ENCODE assay signal across 8 cellular contexts in the genomic region with DNA sequence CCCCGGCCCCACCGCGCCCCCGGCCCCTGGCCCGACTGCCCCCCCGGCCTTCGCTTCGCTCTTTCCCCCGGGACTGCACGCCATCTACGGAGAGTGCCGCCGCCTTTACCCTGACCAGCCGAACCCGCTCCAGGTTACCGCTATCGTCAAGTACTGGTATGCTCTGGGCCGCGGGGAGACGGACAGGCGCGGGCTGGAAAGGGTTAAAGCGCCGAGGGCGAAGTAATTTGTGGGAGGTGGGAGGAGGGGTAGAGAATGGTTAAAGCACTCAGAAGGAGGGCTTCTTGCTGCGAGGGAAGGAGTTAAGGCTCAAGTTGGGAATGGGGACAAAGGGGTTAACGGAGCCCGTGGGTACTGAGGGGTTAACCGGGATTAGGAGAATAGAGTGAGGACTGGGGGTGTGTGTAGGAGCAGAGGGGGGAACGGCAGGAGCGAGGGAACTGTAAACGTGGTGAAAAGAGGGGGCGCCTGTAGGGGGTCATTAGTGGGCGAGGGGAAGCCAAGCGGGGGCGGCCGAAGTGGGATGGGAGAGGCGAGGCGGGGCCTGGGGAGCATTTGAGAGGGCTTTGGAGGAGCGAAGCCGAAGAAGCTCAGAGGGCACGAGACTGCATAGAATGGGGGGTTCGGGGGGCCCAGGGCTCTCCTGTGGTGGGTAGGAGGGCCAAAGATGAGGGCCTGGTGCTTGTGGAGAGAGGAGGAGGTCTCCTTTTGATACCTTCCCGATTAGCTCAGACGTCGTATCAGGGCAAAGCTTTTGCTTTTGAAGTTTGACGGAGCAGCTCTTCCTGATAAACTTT. TPM values are rescaled to one million over a fixed set of nuclear protein-coding genes. Genes with fewer than 3 reads are reported as not detected.
DNase-seq lines count a peak whose midpoint lies in the region; ATAC-seq, FAIRE-seq and TF ChIP-seq lines count a peak whose summit lies in the region.

No MANE protein-coding gene starts in this region.

- H3K27me3 ChIP-seq in AG04450 (ENCODE audit: control insufficient read depth, insufficient read depth, low read length) (no peaks in the 10 kb centered on the region), endothelial cell of umbilical vein (ENCODE audit: control insufficient read depth in 2 of 2, insufficient read depth in 2 of 2, low read length in 2 of 2) (no peaks in the 10 kb centered on the region), mucosa of rectum (ENCODE audit: control insufficient read depth in 2 of 2, insufficient read depth in 2 of 2, low read length in 2 of 2) (no peaks in the 10 kb centered on the region), thoracic aorta (replicated peaks; ENCODE audit: insufficient read depth) (no peaks in the 10 kb centered on the region)

- CTCF ChIA-PET in AG04450 (lab: Charles Lee) (interaction anchor here (0.6 to 4.0 kb wide), 24 partner anchors 8 to 173 kb away, joined by 3 to 120 read pairs (median 4); no protein-coding TSS in a partner anchor), endothelial cell of umbilical vein (lab: Charles Lee) (interaction anchor here (0.6 to 8.4 kb wide), 35 partner anchors 14 to 335 kb away, joined by 3 to 261 read pairs (median 4); a partner anchor contains a TSS)
- CTCF ChIA-PET in activated CD4-positive, alpha-beta T cell treated with anti-CD3 and anti-CD28 coated beads, Interleukin-2, amount 10 ng/mL, durations not matched to agents 7 days and 5 days (lab: Charles Lee): interaction anchor here (0.6 to 3.8 kb wide), 29 partner anchors 7 to 274 kb away, joined by 3 to 36 read pairs (median 4); a partner anchor contains a TSS

- H3K79me2 ChIP-seq in endothelial cell of umbilical vein (ENCODE audit: control insufficient read depth, insufficient read depth, low read length): peaks cover 50% of the 10 kb centered on the region

- H3K4me1 Mint-ChIP-seq in IgD-negative memory B cell: peaks cover 3 to 23% (median 13%) of the 10 kb centered on the region in 3 donors
- H3K4me1 Mint-ChIP-seq in activated CD4-positive, alpha-beta T cell treated with anti-CD3 and anti-CD28 coated beads, Interleukin-2, amount 10 ng/mL, durations not matched to agents 7 days and 5 days: peaks cover 38% of the 10 kb centered on the region

- H3K36me3 ChIP-seq in endothelial cell of umbilical vein (ENCODE audit: control insufficient read depth in 2 of 2, extremely low read depth in 1 of 2, insufficient read depth in 2 of 2, low read length in 2 of 2) (peaks cover 0 to 2% of the 10 kb centered on the region in 2 experiments), mucosa of rectum (ENCODE audit: control insufficient read depth in 2 of 2, insufficient read depth in 2 of 2, low read length in 2 of 2) (peaks cover 5 to 8% of the 10 kb centered on the region in 2 donors), thoracic aorta (peaks cover 4% of the 10 kb centered on the region)

- no peak overlapping the region for H3K4me3 Mint-ChIP-seq in IgD-negative memory B cell
- no peak overlapping the region for H3K4me3 Mint-ChIP-seq in activated CD4-positive, alpha-beta T cell treated with anti-CD3 and anti-CD28 coated beads, Interleukin-2, amount 10 ng/mL, durations not matched to agents 7 days and 5 days

- H3K9me1 ChIP-seq in endothelial cell of umbilical vein (replicated peaks; ENCODE audit: control insufficient read depth, extremely low read depth, insufficient read depth, low read length): no peaks in the 10 kb centered on the region

- peak overlapping the region; percentile 82 for H3K4me2 ChIP-seq in endothelial cell of umbilical vein (ENCODE audit: insufficient read depth, low read length)

- H3K27ac Mint-ChIP-seq in IgD-negative memory B cell: peak overlapping the region in 2 of 3 donors; percentile 63 to 71
- H3K27ac Mint-ChIP-seq in activated CD4-positive, alpha-beta T cell treated with anti-CD3 and anti-CD28 coated beads, Interleukin-2, amount 10 ng/mL, durations not matched to agents 7 days and 5 days: peak overlapping the region; percentile 87

- BruUV-seq in endothelial cell of umbilical vein (replicated peaks; lab: Mats Ljungman, UMichigan): no TSS peak

- H3K27me3 Mint-ChIP-seq in IgD-negative memory B cell: no peaks in the 10 kb centered on the region
- no peaks in the 10 kb centered on the region for H3K27me3 Mint-ChIP-seq in activated CD4-positive, alpha-beta T cell treated with anti-CD3 and anti-CD28 coated beads, Interleukin-2, amount 10 ng/mL, durations not matched to agents 7 days and 5 days

- intact Hi-C loops in endothelial cell of umbilical vein (cut with micrococcal nuclease): loop anchor here (5.0 kb wide), 1 partner anchor 82 kb away; a partner anchor contains a TSS

- TF ChIP-seq POLR2A in endothelial cell of umbilical vein (IDR thresholded peaks at IDR 0.05; ENCODE audit: low read depth, low read length): no peak

- H3K27ac ChIP-seq in AG04450 (ENCODE audit: low read depth, low read length) (peak overlapping the region; percentile 39), endothelial cell of umbilical vein (ENCODE audit: insufficient read depth, low read depth, low read length) (no peak overlapping the region), mucosa of rectum (ENCODE audit: low read depth in 2 of 2, low read length in 2 of 2) (peak overlapping the region; percentile 43 to 65), thoracic aorta (peak overlapping the region; percentile 55 to 68)

- H4K20me1 ChIP-seq in endothelial cell of umbilical vein (replicated peaks; ENCODE audit: control insufficient read depth, extremely low read depth, insufficient read depth, low read length): no peaks in the 10 kb centered on the region

- H3K4me3 ChIP-seq in AG04450 (ENCODE audit: low read depth, low read length) (peak overlapping the region; percentile 90), endothelial cell of umbilical vein (replicated peaks in 1 of 3; ENCODE audit: insufficient read depth in 1 of 3, low read depth in 1 of 3, low read length in 3 of 3) (peak overlapping the region; percentile 68 to 76 (median 73)), mucosa of rectum (ENCODE audit: low read length in 2 of 2) (peak overlapping the region; percentile 89 to 95), thoracic aorta (peak overlapping the region; percentile 93)

- peak overlapping the region; percentile 39 for H3K9ac ChIP-seq in endothelial cell of umbilical vein (replicated peaks; ENCODE audit: extremely low read depth, insufficient read depth, low read length)
- peak overlapping the region; percentile 84 for H3K9ac ChIP-seq in mucosa of rectum (ENCODE audit: low read depth in 1 of 2, low read length in 2 of 2)

- peaks cover under 1% of the 10 kb centered on the region for H3K36me3 Mint-ChIP-seq in IgD-negative memory B cell
- H3K36me3 Mint-ChIP-seq in activated CD4-positive, alpha-beta T cell treated with anti-CD3 and anti-CD28 coated beads, Interleukin-2, amount 10 ng/mL, durations not matched to agents 7 days and 5 days (ENCODE audit: low read depth): peaks cover 22% of the 10 kb centered on the region

- H2AFZ ChIP-seq in endothelial cell of umbilical vein (ENCODE audit: low read depth, low read length): peak overlapping the region; percentile 43

- H3K4me1 ChIP-seq in endothelial cell of umbilical vein (ENCODE audit: control insufficient read depth, extremely low read depth, insufficient read depth, low read length): peaks cover 22% of the 10 kb centered on the region
- peaks cover 16 to 30% of the 10 kb centered on the region in 2 donors for H3K4me1 ChIP-seq in mucosa of rectum (ENCODE audit: control insufficient read depth in 2 of 2, insufficient read depth in 2 of 2, low read length in 2 of 2)
- peaks cover 26 to 41% of the 10 kb centered on the region in 2 donors for H3K4me1 ChIP-seq in thoracic aorta (ENCODE audit: control insufficient read depth in 1 of 2, low read depth in 2 of 2)

- FAIRE-seq in endothelial cell of umbilical vein (lab: Jason Lieb, UNC): peak; percentile 53

- POLR2A ChIA-PET in AG04450 (lab: Yijun Ruan, JAX) (interaction anchor here (0.5 to 3.1 kb wide), 12 partner anchors 31 to 170 kb away, joined by 3 to 17 read pairs (median 4); a partner anchor contains a TSS), endothelial cell of umbilical vein (lab: Charles Lee) (interaction anchor here (0.5 to 1.5 kb wide), 4 partner anchors 24 to 142 kb away, joined by 4 read pairs; no protein-coding TSS in a partner anchor)
- POLR2A ChIA-PET in activated CD4-positive, alpha-beta T cell treated with anti-CD3 and anti-CD28 coated beads, Interleukin-2, amount 10 ng/mL, durations not matched to agents 7 days and 5 days (lab: Charles Lee): interaction anchor here (0.6 kb wide), 1 partner anchor 1183 kb away, joined by 3 read pairs; no protein-coding TSS in a partner anchor

- H3K9me3 Mint-ChIP-seq in IgD-negative memory B cell: no peaks in the 10 kb centered on the region
- no peaks in the 10 kb centered on the region for H3K9me3 Mint-ChIP-seq in activated CD4-positive, alpha-beta T cell treated with anti-CD3 and anti-CD28 coated beads, Interleukin-2, amount 10 ng/mL, durations not matched to agents 7 days and 5 days

- no peak for ATAC-seq in thoracic aorta (ENCODE audit: insufficient number of reproducible peaks, low FRiP score, low read depth)

- H3K9me3 ChIP-seq in AG04450 (ENCODE audit: control insufficient read depth, insufficient read depth, low read length) (no peaks in the 10 kb centered on the region; the same call in 1 of the 2 replicates), endothelial cell of umbilical vein (replicated peaks; ENCODE audit: control insufficient read depth, insufficient read depth, low read length) (no peaks in the 10 kb centered on the region), mucosa of rectum (ENCODE audit: control insufficient read depth in 2 of 2, low read length in 2 of 2) (no peaks in the 10 kb centered on the region), thoracic aorta (no peaks in the 10 kb centered on the region)

- dilution Hi-C loops in endothelial cell of umbilical vein (cut with MboI; ENCODE audit: extremely low pct_ligation_motif_present, low sequenced_read_pairs): no loop called here

- DNase-seq in AG04450 (ENCODE audit: low read depth, low spot score): no peak
- DNase-seq in activated CD4-positive, alpha-beta T cell treated with anti-CD3 and anti-CD28 coated beads, Interleukin-2, amount 10 ng/mL, durations not matched to agents 7 days and 5 days: peak; percentile 32
- peak; percentile 49 for DNase-seq in endothelial cell of umbilical vein (ENCODE audit: low read depth, low spot score)
- no peak for DNase-seq in thoracic aorta (ENCODE audit: low spot score)
- no peak for DNase-seq in DMS153 treated with DMSO at 0.1 percent for 48 hours (lab: John Stamatoyannopoulos, UW; ENCODE audit: unreplicated experiment)
- no peak for DNase-seq in LoVo (ENCODE audit: low spot score)

- TF ChIP-seq CTCF in AG04450 (IDR thresholded peaks at IDR 0.05; ENCODE audit: low read depth, low read length) (no peak), endothelial cell of umbilical vein (IDR thresholded peaks at IDR 0.05; ENCODE audit: extremely low read depth in 1 of 2, insufficient read depth in 1 of 2, low read depth in 1 of 2, low read length in 2 of 2) (no peak), thoracic aorta (IDR thresholded peaks at IDR 0.05) (no peak)

RNA-seq across cellular contexts. Expression of a gene that starts 0.6 kb away (rescaled TPM):
- polyA plus RNA-seq in AG04450 (2011; rRNA removed) (11.0 and 13.2 TPM in 2 replicates), IgD-negative memory B cell (5.0 TPM), endothelial cell of umbilical vein (9.5 and 10.1 TPM in 2 replicates)
- polyA minus RNA-seq in AG04450 (2011; rRNA and poly(A)+ RNA removed): 18.2 and 23.7 TPM in 2 replicates
- total RNA-seq in activated CD4-positive, alpha-beta T cell treated with anti-CD3 and anti-CD28 coated beads, Interleukin-2, amount 10 ng/mL, durations not matched to agents 7 days and 5 days: 10 to 100 TPM; 13.4 to 14.2 TPM
- total RNA-seq in endothelial cell of umbilical vein (14.5 and 16.3 TPM in 2 replicates), thoracic aorta (1 to 10 TPM; 4.6 to 7.6 TPM)
- polyA plus RNA-seq in endothelial cell of umbilical vein (2011; cell fraction: cytosol; rRNA removed): 8.9 TPM in 2 replicates
- 12.5 and 13.4 TPM in 2 replicates for polyA plus RNA-seq in endothelial cell of umbilical vein (2011; cell fraction: nucleus; rRNA removed)
- polyA plus RNA-seq in endothelial cell of umbilical vein (2012): 17.3 and 20.0 TPM in 2 replicates
- 14.7 and 16.8 TPM in 2 replicates for polyA minus RNA-seq in endothelial cell of umbilical vein
- 4.8 TPM for polyA minus RNA-seq in endothelial cell of umbilical vein (2011; cell fraction: cytosol; rRNA and poly(A)+ RNA removed)
- 10.3 and 11.1 TPM in 2 replicates for polyA minus RNA-seq in endothelial cell of umbilical vein (2011; cell fraction: nucleus; rRNA and poly(A)+ RNA removed)

RNA-seq across cellular contexts. Expression of a gene that starts 1.9 kb away (rescaled TPM):
- polyA plus RNA-seq in AG04450 (2011; rRNA removed) (164 and 192 TPM in 2 replicates), IgD-negative memory B cell (53.4 TPM), endothelial cell of umbilical vein (164 and 169 TPM in 2 replicates)
- polyA minus RNA-seq in AG04450 (2011; rRNA and poly(A)+ RNA removed): 219 and 281 TPM in 2 replicates
- total RNA-seq in activated CD4-positive, alpha-beta T cell treated with anti-CD3 and anti-CD28 coated beads, Interleukin-2, amount 10 ng/mL, durations not matched to agents 7 days and 5 days: 10 to 100 TPM; 76.1 to 84.5 TPM
- total RNA-seq in endothelial cell of umbilical vein (151 and 155 TPM in 2 replicates), thoracic aorta (100 to 1,000 TPM in 1 of 2 donors, 10 to 100 TPM in 1; 98.0 to 116 TPM)
- 198 and 204 TPM in 2 replicates for polyA plus RNA-seq in endothelial cell of umbilical vein (2011; cell fraction: cytosol; rRNA removed)
- 146 and 172 TPM in 2 replicates for polyA plus RNA-seq in endothelial cell of umbilical vein (2011; cell fraction: nucleus; rRNA removed)
- polyA plus RNA-seq in endothelial cell of umbilical vein (2012): 155 and 165 TPM in 2 replicates
- 272 and 299 TPM in 2 replicates for polyA minus RNA-seq in endothelial cell of umbilical vein
- 80.0 TPM for polyA minus RNA-seq in endothelial cell of umbilical vein (2011; cell fraction: cytosol; rRNA and poly(A)+ RNA removed)
- polyA minus RNA-seq in endothelial cell of umbilical vein (2011; cell fraction: nucleus; rRNA and poly(A)+ RNA removed): 86.0 and 88.9 TPM in 2 replicates

RNA-seq across cellular contexts. Expression of a gene that starts 53.0 kb away (rescaled TPM):
- 0.06 TPM in 1 of 2 replicates, not detected in the other for polyA plus RNA-seq in AG04450 (2011; rRNA removed)
- polyA minus RNA-seq in AG04450 (2011; rRNA and poly(A)+ RNA removed): not detected in 2 replicates
- polyA plus RNA-seq in IgD-negative memory B cell: 0.70 TPM
- under 1 TPM in 1 of 2 experiments, not detected in 1; 0.17 TPM for total RNA-seq in activated CD4-positive, alpha-beta T cell treated with anti-CD3 and anti-CD28 coated beads, Interleukin-2, amount 10 ng/mL, durations not matched to agents 7 days and 5 days
- total RNA-seq in endothelial cell of umbilical vein: not detected in 2 replicates
- 0.08 TPM in 1 of 2 replicates, not detected in the other for polyA plus RNA-seq in endothelial cell of umbilical vein
- 0.04 TPM in 1 of 2 replicates, not detected in the other for polyA plus RNA-seq in endothelial cell of umbilical vein (2011; cell fraction: cytosol; rRNA removed)
- not detected in 2 replicates for polyA plus RNA-seq in endothelial cell of umbilical vein (2011; cell fraction: nucleus; rRNA removed)
- polyA plus RNA-seq in endothelial cell of umbilical vein (2012): not detected in 2 replicates
- polyA minus RNA-seq in endothelial cell of umbilical vein: not detected in 2 replicates
- polyA minus RNA-seq in endothelial cell of umbilical vein (2011; cell fraction: cytosol; rRNA and poly(A)+ RNA removed): not detected
- polyA minus RNA-seq in endothelial cell of umbilical vein (2011; cell fraction: nucleus; rRNA and poly(A)+ RNA removed): not detected in 2 replicates
- not detected for total RNA-seq in thoracic aorta

Comparison
In these comparisons a context has a peak if more than half of its experiments do, and no peak if none do; other contexts are left out.
1. DNase-seq: peak in activated CD4-positive, alpha-beta T cell treated with anti-CD3 and anti-CD28 coated beads, Interleukin-2, amount 10 ng/mL, durations not matched to agents 7 days and 5 days (single experiment) and endothelial cell of umbilical vein (single experiment); none in AG04450 (single experiment), thoracic aorta (single experiment), DMS153 treated with DMSO at 0.1 percent for 48 hours (single experiment) and LoVo (single experiment).
2. Peak in every context shown above with its lines, with median percentiles within 50 percentile points of each other: H3K4me3 ChIP-seq.